1 cellular context compared by ENCODE assay signal in the genomic region with DNA sequence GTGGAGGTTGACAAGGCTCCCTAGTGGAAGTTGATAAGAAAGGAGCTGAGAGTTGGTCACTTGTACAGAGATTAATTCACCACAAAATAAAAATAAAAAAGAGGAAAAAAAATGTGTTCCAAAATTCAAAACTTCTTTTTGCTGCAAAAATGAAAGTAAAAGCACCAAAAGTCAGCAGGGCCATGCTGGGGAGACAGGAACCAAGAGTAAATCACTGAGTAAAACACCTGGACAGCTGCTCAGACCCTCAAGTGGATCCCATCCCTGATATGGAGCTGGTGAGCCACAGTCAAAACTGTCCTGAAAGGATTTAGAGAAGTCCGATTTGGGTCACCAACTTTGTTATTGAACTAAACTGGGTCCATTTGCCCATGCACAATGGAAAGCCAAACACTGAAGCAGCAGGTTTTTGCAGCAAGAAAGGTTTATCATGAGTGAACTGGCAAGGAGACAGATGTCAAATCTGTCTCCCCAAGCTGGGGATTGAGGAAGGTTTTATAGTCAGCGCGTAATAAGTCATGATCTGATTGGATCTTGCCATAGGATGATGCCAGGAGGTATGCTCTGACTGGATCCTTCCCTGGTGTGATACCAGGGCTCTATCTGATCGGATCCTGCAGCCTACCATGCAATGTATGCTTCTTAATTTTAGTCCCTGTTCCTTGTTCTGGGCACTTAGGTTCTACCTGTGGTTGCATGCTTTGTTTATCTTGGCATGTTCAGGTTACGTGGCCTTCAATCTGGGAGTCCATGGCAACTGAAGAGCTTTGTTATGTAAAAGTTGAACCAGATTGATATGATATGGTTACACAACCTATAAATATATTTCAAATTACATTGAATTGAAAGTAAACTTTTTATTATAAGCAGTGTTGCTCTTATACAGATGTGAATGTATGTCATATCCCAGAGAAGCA.
TF ChIP-seq lines count a peak whose summit lies in the region.

No MANE protein-coding gene starts in this region.

TF ChIP-seq in GM23338, 12 proteins besides CTCF, POLR2A, EP300 and RAD21 (continued from another document):
- TF ChIP-seq, protein P1, sequence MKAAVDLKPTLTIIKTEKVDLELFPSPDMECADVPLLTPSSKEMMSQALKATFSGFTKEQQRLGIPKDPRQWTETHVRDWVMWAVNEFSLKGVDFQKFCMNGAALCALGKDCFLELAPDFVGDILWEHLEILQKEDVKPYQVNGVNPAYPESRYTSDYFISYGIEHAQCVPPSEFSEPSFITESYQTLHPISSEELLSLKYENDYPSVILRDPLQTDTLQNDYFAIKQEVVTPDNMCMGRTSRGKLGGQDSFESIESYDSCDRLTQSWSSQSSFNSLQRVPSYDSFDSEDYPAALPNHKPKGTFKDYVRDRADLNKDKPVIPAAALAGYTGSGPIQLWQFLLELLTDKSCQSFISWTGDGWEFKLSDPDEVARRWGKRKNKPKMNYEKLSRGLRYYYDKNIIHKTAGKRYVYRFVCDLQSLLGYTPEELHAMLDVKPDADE (IDR thresholded peaks at IDR 0.05) = no peak
- TF ChIP-seq ZNF114 (CRISPR knock-in tag; IDR thresholded peaks at IDR 0.05) = no peak
- no peak for TF ChIP-seq EZH2phosphoT487 (IDR thresholded peaks at IDR 0.05; ENCODE audit: unreplicated experiment)
- no peak for TF ChIP-seq NANOG (IDR thresholded peaks at IDR 0.05; ENCODE audit: borderline replicate concordance)
- TF ChIP-seq POLR2AphosphoS5 (IDR thresholded peaks at IDR 0.05; ENCODE audit: low read depth) = no peak
- no peak for TF ChIP-seq EZH2 (IDR thresholded peaks at IDR 0.05; ENCODE audit: low read depth, unreplicated experiment)
- TF ChIP-seq, protein P2, sequence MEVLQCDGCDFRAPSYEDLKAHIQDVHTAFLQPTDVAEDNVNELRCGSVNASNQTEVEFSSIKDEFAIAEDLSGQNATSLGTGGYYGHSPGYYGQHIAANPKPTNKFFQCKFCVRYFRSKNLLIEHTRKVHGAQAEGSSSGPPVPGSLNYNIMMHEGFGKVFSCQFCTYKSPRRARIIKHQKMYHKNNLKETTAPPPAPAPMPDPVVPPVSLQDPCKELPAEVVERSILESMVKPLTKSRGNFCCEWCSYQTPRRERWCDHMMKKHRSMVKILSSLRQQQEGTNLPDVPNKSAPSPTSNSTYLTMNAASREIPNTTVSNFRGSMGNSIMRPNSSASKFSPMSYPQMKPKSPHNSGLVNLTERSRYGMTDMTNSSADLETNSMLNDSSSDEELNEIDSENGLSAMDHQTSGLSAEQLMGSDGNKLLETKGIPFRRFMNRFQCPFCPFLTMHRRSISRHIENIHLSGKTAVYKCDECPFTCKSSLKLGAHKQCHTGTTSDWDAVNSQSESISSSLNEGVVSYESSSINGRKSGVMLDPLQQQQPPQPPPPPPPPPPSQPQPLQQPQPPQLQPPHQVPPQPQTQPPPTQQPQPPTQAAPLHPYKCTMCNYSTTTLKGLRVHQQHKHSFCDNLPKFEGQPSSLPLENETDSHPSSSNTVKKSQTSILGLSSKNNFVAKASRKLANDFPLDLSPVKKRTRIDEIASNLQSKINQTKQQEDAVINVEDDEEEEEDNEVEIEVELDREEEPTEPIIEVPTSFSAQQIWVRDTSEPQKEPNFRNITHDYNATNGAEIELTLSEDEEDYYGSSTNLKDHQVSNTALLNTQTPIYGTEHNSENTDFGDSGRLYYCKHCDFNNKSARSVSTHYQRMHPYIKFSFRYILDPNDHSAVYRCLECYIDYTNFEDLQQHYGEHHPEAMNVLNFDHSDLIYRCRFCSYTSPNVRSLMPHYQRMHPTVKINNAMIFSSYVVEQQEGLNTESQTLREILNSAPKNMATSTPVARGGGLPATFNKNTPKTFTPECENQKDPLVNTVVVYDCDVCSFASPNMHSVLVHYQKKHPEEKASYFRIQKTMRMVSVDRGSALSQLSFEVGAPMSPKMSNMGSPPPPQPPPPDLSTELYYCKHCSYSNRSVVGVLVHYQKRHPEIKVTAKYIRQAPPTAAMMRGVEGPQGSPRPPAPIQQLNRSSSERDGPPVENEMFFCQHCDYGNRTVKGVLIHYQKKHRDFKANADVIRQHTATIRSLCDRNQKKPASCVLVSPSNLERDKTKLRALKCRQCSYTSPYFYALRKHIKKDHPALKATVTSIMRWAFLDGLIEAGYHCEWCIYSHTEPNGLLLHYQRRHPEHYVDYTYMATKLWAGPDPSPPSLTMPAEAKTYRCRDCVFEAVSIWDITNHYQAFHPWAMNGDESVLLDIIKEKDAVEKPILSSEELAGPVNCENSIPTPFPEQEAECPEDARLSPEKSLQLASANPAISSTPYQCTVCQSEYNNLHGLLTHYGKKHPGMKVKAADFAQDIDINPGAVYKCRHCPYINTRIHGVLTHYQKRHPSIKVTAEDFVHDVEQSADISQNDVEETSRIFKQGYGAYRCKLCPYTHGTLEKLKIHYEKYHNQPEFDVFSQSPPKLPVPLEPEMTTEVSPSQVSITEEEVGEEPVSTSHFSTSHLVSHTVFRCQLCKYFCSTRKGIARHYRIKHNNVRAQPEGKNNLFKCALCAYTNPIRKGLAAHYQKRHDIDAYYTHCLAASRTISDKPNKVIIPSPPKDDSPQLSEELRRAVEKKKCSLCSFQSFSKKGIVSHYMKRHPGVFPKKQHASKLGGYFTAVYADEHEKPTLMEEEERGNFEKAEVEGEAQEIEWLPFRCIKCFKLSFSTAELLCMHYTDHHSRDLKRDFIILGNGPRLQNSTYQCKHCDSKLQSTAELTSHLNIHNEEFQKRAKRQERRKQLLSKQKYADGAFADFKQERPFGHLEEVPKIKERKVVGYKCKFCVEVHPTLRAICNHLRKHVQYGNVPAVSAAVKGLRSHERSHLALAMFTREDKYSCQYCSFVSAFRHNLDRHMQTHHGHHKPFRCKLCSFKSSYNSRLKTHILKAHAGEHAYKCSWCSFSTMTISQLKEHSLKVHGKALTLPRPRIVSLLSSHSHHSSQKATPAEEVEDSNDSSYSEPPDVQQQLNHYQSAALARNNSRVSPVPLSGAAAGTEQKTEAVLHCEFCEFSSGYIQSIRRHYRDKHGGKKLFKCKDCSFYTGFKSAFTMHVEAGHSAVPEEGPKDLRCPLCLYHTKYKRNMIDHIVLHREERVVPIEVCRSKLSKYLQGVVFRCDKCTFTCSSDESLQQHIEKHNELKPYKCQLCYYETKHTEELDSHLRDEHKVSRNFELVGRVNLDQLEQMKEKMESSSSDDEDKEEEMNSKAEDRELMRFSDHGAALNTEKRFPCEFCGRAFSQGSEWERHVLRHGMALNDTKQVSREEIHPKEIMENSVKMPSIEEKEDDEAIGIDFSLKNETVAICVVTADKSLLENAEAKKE (CRISPR knock-in tag; IDR thresholded peaks at IDR 0.05) = no peak
- no peak for TF ChIP-seq STAT1 (IDR thresholded peaks at IDR 0.05; ENCODE audit: unreplicated experiment)
- TF ChIP-seq, protein P3, sequence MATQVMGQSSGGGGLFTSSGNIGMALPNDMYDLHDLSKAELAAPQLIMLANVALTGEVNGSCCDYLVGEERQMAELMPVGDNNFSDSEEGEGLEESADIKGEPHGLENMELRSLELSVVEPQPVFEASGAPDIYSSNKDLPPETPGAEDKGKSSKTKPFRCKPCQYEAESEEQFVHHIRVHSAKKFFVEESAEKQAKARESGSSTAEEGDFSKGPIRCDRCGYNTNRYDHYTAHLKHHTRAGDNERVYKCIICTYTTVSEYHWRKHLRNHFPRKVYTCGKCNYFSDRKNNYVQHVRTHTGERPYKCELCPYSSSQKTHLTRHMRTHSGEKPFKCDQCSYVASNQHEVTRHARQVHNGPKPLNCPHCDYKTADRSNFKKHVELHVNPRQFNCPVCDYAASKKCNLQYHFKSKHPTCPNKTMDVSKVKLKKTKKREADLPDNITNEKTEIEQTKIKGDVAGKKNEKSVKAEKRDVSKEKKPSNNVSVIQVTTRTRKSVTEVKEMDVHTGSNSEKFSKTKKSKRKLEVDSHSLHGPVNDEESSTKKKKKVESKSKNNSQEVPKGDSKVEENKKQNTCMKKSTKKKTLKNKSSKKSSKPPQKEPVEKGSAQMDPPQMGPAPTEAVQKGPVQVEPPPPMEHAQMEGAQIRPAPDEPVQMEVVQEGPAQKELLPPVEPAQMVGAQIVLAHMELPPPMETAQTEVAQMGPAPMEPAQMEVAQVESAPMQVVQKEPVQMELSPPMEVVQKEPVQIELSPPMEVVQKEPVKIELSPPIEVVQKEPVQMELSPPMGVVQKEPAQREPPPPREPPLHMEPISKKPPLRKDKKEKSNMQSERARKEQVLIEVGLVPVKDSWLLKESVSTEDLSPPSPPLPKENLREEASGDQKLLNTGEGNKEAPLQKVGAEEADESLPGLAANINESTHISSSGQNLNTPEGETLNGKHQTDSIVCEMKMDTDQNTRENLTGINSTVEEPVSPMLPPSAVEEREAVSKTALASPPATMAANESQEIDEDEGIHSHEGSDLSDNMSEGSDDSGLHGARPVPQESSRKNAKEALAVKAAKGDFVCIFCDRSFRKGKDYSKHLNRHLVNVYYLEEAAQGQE (IDR thresholded peaks at IDR 0.05; ENCODE audit: unreplicated experiment) = no peak
- TF ChIP-seq JUNB (IDR thresholded peaks at IDR 0.05; ENCODE audit: unreplicated experiment) = no peak
